ENCODE assay signal across 12 cellular contexts in the genomic region with DNA sequence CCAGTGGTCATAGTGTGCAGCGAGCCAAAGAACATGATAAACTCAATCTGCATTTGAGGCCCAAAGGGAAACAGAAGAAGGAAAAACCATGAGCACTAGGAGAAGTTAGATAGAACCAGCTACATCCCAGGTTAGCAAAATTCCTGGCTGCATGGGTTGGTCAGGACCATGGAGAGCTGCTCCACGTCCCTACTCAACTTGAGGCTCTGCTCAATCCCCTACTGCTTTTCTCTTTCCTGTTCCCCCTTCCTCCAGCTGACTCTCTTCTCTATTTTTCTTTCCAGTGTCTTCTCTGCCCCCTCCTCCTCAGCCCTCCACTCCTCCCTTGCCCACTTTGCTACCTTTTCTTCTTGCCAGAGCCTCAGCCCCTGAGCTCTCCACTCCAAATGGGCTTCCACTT. TPM values are rescaled to one million over a fixed set of nuclear protein-coding genes. Genes with fewer than 3 reads are reported as not detected.
DNase-seq lines count a peak whose midpoint lies in the region; ATAC-seq and TF ChIP-seq lines count a peak whose summit lies in the region.
"Had no signal": no experiment of that assay in that cellular context is flagged by ENCODE, and none has a peak within 500 bp of the region (broad histone marks: within the 10 kb centered on the region; RNA-seq: fewer than 3 reads in every experiment).

No MANE protein-coding gene starts in this region.

- H3K4me3 Mint-ChIP-seq in activated CD4-positive, alpha-beta T cell treated with anti-CD3 and anti-CD28 coated beads for 36 hours: no peak overlapping the region

- H3K4me3 ChIP-seq in cardiac fibroblast (replicated peaks in 1 of 2; ENCODE audit: low read depth in 2 of 2, low read length in 2 of 2): no peak overlapping the region
- H3K4me3 ChIP-seq: tibial nerve had no signal

- intact Hi-C loops in activated CD4-positive, alpha-beta T cell treated with anti-CD3 and anti-CD28 coated beads for 36 hours (cut with DNase I, micrococcal nuclease): no loop called here

- peaks cover 19% of the 10 kb centered on the region for H3K4me1 Mint-ChIP-seq in activated CD4-positive, alpha-beta T cell treated with anti-CD3 and anti-CD28 coated beads for 36 hours

- no peak for TF ChIP-seq CTCF in cardiac fibroblast (IDR thresholded peaks at IDR 0.05; ENCODE audit: low read depth, low read length)

- no peaks in the 10 kb centered on the region for H3K27me3 Mint-ChIP-seq in activated CD4-positive, alpha-beta T cell treated with anti-CD3 and anti-CD28 coated beads for 36 hours

- POLR2A ChIA-PET in activated CD4-positive, alpha-beta T cell treated with anti-CD3 and anti-CD28 coated beads for 36 hours (lab: Charles Lee): no interaction called here

- no peak overlapping the region for H3K27ac Mint-ChIP-seq in activated CD4-positive, alpha-beta T cell treated with anti-CD3 and anti-CD28 coated beads for 36 hours
- H3K27ac Mint-ChIP-seq: IgD-negative memory B cell had no signal

- no peaks in the 10 kb centered on the region for H3K9me3 Mint-ChIP-seq in activated CD4-positive, alpha-beta T cell treated with anti-CD3 and anti-CD28 coated beads for 36 hours (ENCODE audit: low read depth)
- H3K9me3 Mint-ChIP-seq: IgD-negative memory B cell had no signal

- H3K36me3 Mint-ChIP-seq in activated CD4-positive, alpha-beta T cell treated with anti-CD3 and anti-CD28 coated beads for 36 hours (ENCODE audit: low read depth): no peaks in the 10 kb centered on the region

- no peak for ATAC-seq in activated CD4-positive, alpha-beta T cell treated with anti-CD3 and anti-CD28 coated beads for 36 hours
- ATAC-seq in HG02870 (IDR thresholded peaks at IDR 0.05; ENCODE audit: unreplicated experiment): no peak

- CTCF ChIA-PET in activated CD4-positive, alpha-beta T cell treated with anti-CD3 and anti-CD28 coated beads for 36 hours (lab: Charles Lee): interaction anchor here (0.6 kb wide), 1 partner anchor 398 kb away, joined by 3 read pairs; no protein-coding TSS in a partner anchor

- peak; percentile 49 for DNase-seq in activated CD4-positive, alpha-beta T cell treated with anti-CD3 and anti-CD28 coated beads for 36 hours
- no peak for DNase-seq in activated CD4-positive, alpha-beta T cell treated with anti-CD3 and anti-CD28 coated beads, Interleukin-2, amount 50 U/mL, for 4 hours
- DNase-seq in NCI-H460 (ENCODE audit: extremely low read depth, low read depth): peak; percentile 22
- DNase-seq in cardiac fibroblast (ENCODE audit: low read depth in 2 of 2): peak; percentile 37 to 38
- peak; percentile 50 for DNase-seq in myocyte (ENCODE audit: low read depth)
- no peak for DNase-seq in SK-N-DZ (ENCODE audit: low spot score)
- no peak for DNase-seq in COLO668 (lab: John Stamatoyannopoulos, UW; ENCODE audit: unreplicated experiment)
- DNase-seq: NCI-H748 treated with DMSO at 0.1 percent for 48 hours, WERI-Rb-1 had no signal

RNA-seq across cellular contexts. Expression of a gene that starts 21.9 kb away (rescaled TPM):
- total RNA-seq in activated CD4-positive, alpha-beta T cell treated with anti-CD3 and anti-CD28 coated beads for 36 hours: 100 to 1,000 TPM in 1 of 2 experiments, 10 to 100 TPM in 1; 78.2 to 104 TPM
- 49.4 and 55.4 TPM in 2 replicates for total RNA-seq in NCI-H460 (2014; rRNA removed; shearing (Covaris generic))
- 11.6 and 24.7 TPM in 2 replicates for polyA plus RNA-seq in NCI-H460 (2014; cell fraction: nucleus; rRNA removed)
- total RNA-seq in myocyte: 30.2 and 41.2 TPM in 2 replicates
- 30.3 TPM for polyA plus RNA-seq in myocyte (2012)
- not detected in 2 replicates for polyA plus RNA-seq in SK-N-DZ (2014; cell fraction: cytosol; rRNA removed)
- polyA plus RNA-seq in SK-N-DZ (2014; cell fraction: nucleus; rRNA removed): not detected in 2 replicates

RNA-seq across cellular contexts. Expression of a gene that starts 55.8 kb away (rescaled TPM):
- 100 to 1,000 TPM; 100 to 109 TPM for total RNA-seq in activated CD4-positive, alpha-beta T cell treated with anti-CD3 and anti-CD28 coated beads for 36 hours
- total RNA-seq in NCI-H460 (2014; rRNA removed; shearing (Covaris generic)): 546 and 648 TPM in 2 replicates
- polyA plus RNA-seq in NCI-H460 (2014; cell fraction: nucleus; rRNA removed): 457 and 611 TPM in 2 replicates
- total RNA-seq in myocyte: 1,253 and 1,265 TPM in 2 replicates
- 2,472 TPM for polyA plus RNA-seq in myocyte (2012)
- polyA plus RNA-seq in SK-N-DZ (2014; cell fraction: cytosol; rRNA removed): 238 and 268 TPM in 2 replicates
- polyA plus RNA-seq in SK-N-DZ (2014; cell fraction: nucleus; rRNA removed): 192 and 197 TPM in 2 replicates

Comparison
In these comparisons a context has a peak if more than half of its experiments do, and no peak if none do; other contexts are left out.
1. DNase-seq: peak in activated CD4-positive, alpha-beta T cell treated with anti-CD3 and anti-CD28 coated beads for 36 hours (single experiment), NCI-H460 (single experiment), cardiac fibroblast (2 of 2) and myocyte (single experiment); none in activated CD4-positive, alpha-beta T cell treated with anti-CD3 and anti-CD28 coated beads, Interleukin-2, amount 50 U/mL, for 4 hours (0 of 2), SK-N-DZ (single experiment) and COLO668 (single experiment).